In the genomic region with DNA sequence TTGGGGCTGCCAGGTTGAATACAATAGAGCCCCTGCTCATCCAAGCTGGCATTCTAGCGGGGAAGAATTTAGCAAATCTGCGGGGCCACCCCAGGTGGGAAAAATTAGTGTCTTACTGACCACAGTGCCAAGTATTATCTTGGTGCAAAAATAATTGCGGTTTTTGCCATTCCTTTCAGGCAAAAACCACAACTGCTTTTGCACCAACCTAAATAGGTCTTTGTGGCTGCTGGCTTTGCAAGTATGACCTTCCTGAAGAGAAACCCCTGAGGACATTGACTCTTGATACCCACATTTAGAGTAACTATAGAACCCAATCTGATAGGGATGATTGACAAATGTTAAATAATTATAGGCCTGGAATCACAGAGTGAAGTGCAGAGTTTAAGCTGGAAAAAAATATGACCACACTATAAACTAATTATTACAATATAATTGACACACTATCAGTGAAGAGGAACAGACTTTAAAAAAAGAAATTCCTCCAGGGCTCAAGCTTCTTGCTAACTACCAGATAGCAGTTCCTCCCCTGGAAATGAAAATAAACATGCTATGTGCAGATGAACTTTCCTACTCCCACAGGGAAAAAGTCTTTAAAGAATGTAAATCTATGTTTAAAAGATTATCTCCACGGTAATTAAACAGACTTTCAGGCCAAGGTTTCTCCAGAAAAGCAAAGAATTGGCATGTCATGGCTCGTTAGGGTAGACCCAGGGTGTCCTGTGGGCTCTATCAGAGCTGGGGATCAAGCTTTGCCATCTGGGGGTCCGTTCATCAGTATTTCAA, we compare ENCODE assay signal across 21 cellular contexts. TPM values are rescaled to one million over a fixed set of nuclear protein-coding genes. Genes with fewer than 3 reads are reported as not detected.
DNase-seq lines count a peak whose midpoint lies in the region; ATAC-seq and TF ChIP-seq lines count a peak whose summit lies in the region.
"Had no signal": no experiment of that assay in that cellular context is flagged by ENCODE, and none has a peak within 500 bp of the region (broad histone marks: within the 10 kb centered on the region; RNA-seq: fewer than 3 reads in every experiment).

No MANE protein-coding gene starts in this region.

- intact Hi-C loops in A673 (cut with micrococcal nuclease; ENCODE audit: unreplicated experiment) = no loop called here
- intact Hi-C loops in activated naive CD4-positive, alpha-beta T cell treated with anti-CD3 and anti-CD28 coated beads for 36 hours (cut with micrococcal nuclease) = no loop called here
- intact Hi-C loops in left colon (cut with DNase I, micrococcal nuclease) = no loop called here

- ATAC-seq in HG03571 (IDR thresholded peaks at IDR 0.05; ENCODE audit: unreplicated experiment) (no peak), HG03439 (IDR thresholded peaks at IDR 0.05; ENCODE audit: unreplicated experiment) (no peak), left colon (no peak)
- ATAC-seq: stimulated activated memory B cell treated with anti-CD40 and anti-IgM and Interleukin-4, amounts not matched to agents 10 μg/mL and 1 μg/mL and 100 μg/mL, for 72 hours had no signal

- no TSS peak for BruUV-seq in A673 (replicated peaks; lab: Mats Ljungman, UMichigan)

- H3K27me3 ChIP-seq in A673 (replicated peaks; ENCODE audit: insufficient read depth, low read depth, low read length, poor library complexity) = no peaks in the 10 kb centered on the region
- no peaks in the 10 kb centered on the region for H3K27me3 ChIP-seq in adipocyte (replicated peaks; ENCODE audit: control insufficient read depth, insufficient read depth, low read length)
- H3K27me3 ChIP-seq: SJSA1 had no signal

- H3K4me3 ChIP-seq in A673 (ENCODE audit: low read depth, low read length, poor library complexity, severe bottlenecking) = no peak overlapping the region
- H3K4me3 ChIP-seq in adipocyte (ENCODE audit: low read length) = no peak overlapping the region
- H3K4me3 ChIP-seq: SJSA1 had no signal

- H3K27ac ChIP-seq in A673 (ENCODE audit: low read depth, low read length, poor library complexity, severe bottlenecking) = peak overlapping the region; percentile 66

- no peaks in the 10 kb centered on the region for H3K4me1 Mint-ChIP-seq in activated naive CD4-positive, alpha-beta T cell treated with anti-CD3 and anti-CD28 coated beads for 36 hours (ENCODE audit: low read depth)
- H3K4me1 Mint-ChIP-seq: central memory CD8-positive, alpha-beta T cell had no signal

- H3K9ac ChIP-seq in adipocyte (ENCODE audit: low read length) = no peak overlapping the region

- POLR2A ChIA-PET in A673 (lab: Charles Lee; ENCODE audit: low non-redundant PET) = no interaction called here

- no peaks in the 10 kb centered on the region for H3K9me3 ChIP-seq in A673 (ENCODE audit: low read depth, low read length, poor library complexity, severe bottlenecking)
- H3K9me3 ChIP-seq in adipocyte (ENCODE audit: control insufficient read depth, low read length) = no peaks in the 10 kb centered on the region
- H3K9me3 ChIP-seq: SJSA1 had no signal

- H3K27me3 Mint-ChIP-seq in activated naive CD4-positive, alpha-beta T cell treated with anti-CD3 and anti-CD28 coated beads for 36 hours (ENCODE audit: low read depth) = no peaks in the 10 kb centered on the region
- H3K27me3 Mint-ChIP-seq: activated naive CD8-positive, alpha-beta T cell treated with anti-CD3 and anti-CD28 coated beads for 36 hours; stimulated activated memory B cell treated with anti-CD40 and anti-IgM and Interleukin-4, amounts not matched to agents 10 μg/mL and 1 μg/mL and 100 μg/mL, for 72 hours had no signal

- no peak overlapping the region for H3K27ac Mint-ChIP-seq in activated naive CD4-positive, alpha-beta T cell treated with anti-CD3 and anti-CD28 coated beads for 36 hours
- H3K27ac Mint-ChIP-seq: activated naive CD8-positive, alpha-beta T cell treated with anti-CD3 and anti-CD28 coated beads for 36 hours; activated T-cell treated with anti-CD3 and anti-CD28 coated beads, Interleukin-2, amount 50 U/mL, for 24 hours; H9 had no signal

- TF ChIP-seq CTCF in A673 (conservative IDR thresholded peaks at IDR 0.05; ENCODE audit: low read depth, low read length) = no peak

- no peaks in the 10 kb centered on the region for H3K36me3 Mint-ChIP-seq in activated naive CD4-positive, alpha-beta T cell treated with anti-CD3 and anti-CD28 coated beads for 36 hours (ENCODE audit: low read depth)
- H3K36me3 Mint-ChIP-seq: activated naive CD8-positive, alpha-beta T cell treated with anti-CD3 and anti-CD28 coated beads for 36 hours; stimulated activated memory B cell treated with anti-CD40 and anti-IgM and Interleukin-4, amounts not matched to agents 10 μg/mL and 1 μg/mL and 100 μg/mL, for 72 hours had no signal

- H3K36me3 ChIP-seq in A673 (ENCODE audit: insufficient read depth, low read length, poor library complexity, severe bottlenecking) = no peaks in the 10 kb centered on the region
- no peaks in the 10 kb centered on the region for H3K36me3 ChIP-seq in adipocyte (ENCODE audit: control insufficient read depth, insufficient read depth, low read length, severe bottlenecking)
- H3K36me3 ChIP-seq: SJSA1 had no signal

- no peak overlapping the region for H3K4me3 Mint-ChIP-seq in activated naive CD4-positive, alpha-beta T cell treated with anti-CD3 and anti-CD28 coated beads for 36 hours
- H3K4me3 Mint-ChIP-seq: activated naive CD8-positive, alpha-beta T cell treated with anti-CD3 and anti-CD28 coated beads for 36 hours; activated T-cell treated with anti-CD3 and anti-CD28 coated beads, Interleukin-2, amount 50 U/mL, for 24 hours; central memory CD8-positive, alpha-beta T cell; H9; stimulated activated memory B cell treated with anti-CD40 and anti-IgM and Interleukin-4, amounts not matched to agents 10 μg/mL and 1 μg/mL and 100 μg/mL, for 72 hours had no signal

- DNase-seq in A673 (ENCODE audit: low spot score) (peak; percentile 86), M059J (ENCODE audit: low read depth) (peak; percentile 82), adipocyte (ENCODE audit: low read depth) (peak; percentile 53), hepatic stellate cell (ENCODE audit: low spot score) (peak; percentile 75), left colon (no peak)
- DNase-seq in activated naive CD4-positive, alpha-beta T cell treated with anti-CD3 and anti-CD28 coated beads for 36 hours = no peak
- DNase-seq: ACHN; activated naive CD8-positive, alpha-beta T cell treated with anti-CD3 and anti-CD28 coated beads for 36 hours; activated T-cell treated with anti-CD3 and anti-CD28 coated beads, Interleukin-2, amount 50 U/mL, for 24 hours; H9; kidney; NCI-H1092; NCI-H2171 treated with DMSO at 0.1 percent for 48 hours; NK-92 treated with Interleukin-12 subunit alpha and Interleukin-12 subunit beta, amount 100 ng/mL, for 24 hours; trophoblast cell had no signal

- CTCF ChIA-PET in A673 (lab: Charles Lee) = no interaction called here
- CTCF ChIA-PET in activated naive CD4-positive, alpha-beta T cell treated with anti-CD3 and anti-CD28 coated beads for 36 hours (lab: Charles Lee) = no interaction called here

- H3K9me3 Mint-ChIP-seq in activated naive CD4-positive, alpha-beta T cell treated with anti-CD3 and anti-CD28 coated beads for 36 hours = no peaks in the 10 kb centered on the region
- H3K9me3 Mint-ChIP-seq: activated naive CD8-positive, alpha-beta T cell treated with anti-CD3 and anti-CD28 coated beads for 36 hours; activated T-cell treated with anti-CD3 and anti-CD28 coated beads, Interleukin-2, amount 50 U/mL, for 24 hours; central memory CD8-positive, alpha-beta T cell; H9; stimulated activated memory B cell treated with anti-CD40 and anti-IgM and Interleukin-4, amounts not matched to agents 10 μg/mL and 1 μg/mL and 100 μg/mL, for 72 hours had no signal

- peaks cover 58% of the 10 kb centered on the region for H3K4me1 ChIP-seq in A673 (ENCODE audit: insufficient read depth, low read length, poor library complexity, severe bottlenecking)
- peaks cover 41% of the 10 kb centered on the region for H3K4me1 ChIP-seq in adipocyte (ENCODE audit: control insufficient read depth, insufficient read depth, low read length)

RNA-seq across cellular contexts. Expression of gene CA12, which starts 34.4 kb away (rescaled TPM):
- total RNA-seq in A673 (2021) (0.68 and 0.97 TPM in 2 replicates), left colon (100 to 1,000 TPM; 255 to 397 TPM)
- 6.1 and 6.9 TPM in 2 replicates for total RNA-seq in M059J (2014; rRNA removed; shearing (Covaris generic))
- total RNA-seq in activated naive CD4-positive, alpha-beta T cell treated with anti-CD3 and anti-CD28 coated beads for 36 hours = under 1 TPM in 1 of 2 experiments, not detected in 1; 0.12 TPM
- total RNA-seq: mononuclear cell had no signal

Comparison
In these comparisons a context has a peak if more than half of its experiments do, and no peak if none do; other contexts are left out.
1. DNase-seq: peak in A673 (single experiment), M059J (single experiment), adipocyte (single experiment) and hepatic stellate cell (single experiment); none in activated naive CD4-positive, alpha-beta T cell treated with anti-CD3 and anti-CD28 coated beads for 36 hours (single experiment) and left colon (0 of 2).
2. RNA of gene CA12, which starts 34.4 kb away (total RNA-seq): 255 to 397 TPM in left colon; 6.1 to 6.9 TPM in M059J, 0.68 to 0.97 TPM in A673 and 0.12 TPM in activated naive CD4-positive, alpha-beta T cell treated with anti-CD3 and anti-CD28 coated beads for 36 hours; every median in the first group is over 10 times any median in the second.